ENCODE assay signal across 18 cellular contexts in the genomic region with DNA sequence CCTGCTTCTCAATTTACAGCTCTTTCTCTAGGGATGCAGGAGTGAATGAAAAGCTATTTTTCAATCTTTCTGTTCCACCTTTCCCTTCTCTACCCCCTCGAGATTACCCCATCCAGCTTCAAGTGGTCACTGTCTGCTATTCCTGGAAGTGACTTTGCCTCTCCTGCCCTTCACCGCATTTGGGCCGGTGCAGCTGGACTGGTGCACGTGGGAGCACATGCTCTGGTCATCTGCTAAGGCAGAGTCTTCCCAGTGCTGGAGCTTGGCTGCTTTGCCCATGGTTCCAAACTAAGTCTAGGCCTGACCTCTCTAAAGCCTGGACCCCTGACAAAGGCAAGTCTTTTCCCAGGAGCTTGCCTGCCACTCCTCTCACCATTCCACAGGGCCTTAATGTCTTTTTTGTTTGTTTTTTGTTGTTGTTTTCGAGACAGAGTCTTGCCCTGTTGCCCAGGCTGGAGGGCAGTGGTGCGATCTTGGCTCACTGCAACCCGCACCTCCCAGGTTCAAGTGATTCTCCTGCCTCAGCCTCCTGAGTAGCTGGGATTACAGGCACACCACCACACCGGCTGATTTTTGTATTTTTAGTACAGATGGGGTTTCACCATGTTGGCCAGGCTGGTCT. TPM values are rescaled to one million over a fixed set of nuclear protein-coding genes. Genes with fewer than 3 reads are reported as not detected.
DNase-seq lines count a peak whose midpoint lies in the region; ATAC-seq and TF ChIP-seq lines count a peak whose summit lies in the region.
"Had no signal": no experiment of that assay in that cellular context is flagged by ENCODE, and none has a peak within 500 bp of the region (broad histone marks: within the 10 kb centered on the region; RNA-seq: fewer than 3 reads in every experiment).

No MANE protein-coding gene starts in this region.

- no peaks in the 10 kb centered on the region for H3K27me3 ChIP-seq in dorsolateral prefrontal cortex

- no peak overlapping the region for H3K4me3 ChIP-seq in dorsolateral prefrontal cortex
- H3K4me3 ChIP-seq: GM23248 had no signal

- intact Hi-C loops in dorsolateral prefrontal cortex (cut with DNase I) (no loop called here), sciatic nerve (cut with DNase I) (no loop called here)

- peaks cover 6% of the 10 kb centered on the region for H3K9me3 Mint-ChIP-seq in stimulated activated memory B cell treated with anti-CD40 and anti-IgM and Interleukin-4, amounts not matched to agents 10 μg/mL and 1 μg/mL and 100 μg/mL, for 72 hours

- H3K4me3 Mint-ChIP-seq in stimulated activated memory B cell treated with anti-CD40 and anti-IgM and Interleukin-4, amounts not matched to agents 10 μg/mL and 1 μg/mL and 100 μg/mL, for 72 hours, result no peak overlapping the region
- H3K4me3 Mint-ChIP-seq: CD14-positive monocyte had no signal

- H3K36me3 Mint-ChIP-seq in stimulated activated memory B cell treated with anti-CD40 and anti-IgM and Interleukin-4, amounts not matched to agents 10 μg/mL and 1 μg/mL and 100 μg/mL, for 72 hours, result peaks cover 55% of the 10 kb centered on the region

- no peak overlapping the region for H3K27ac Mint-ChIP-seq in stimulated activated memory B cell treated with anti-CD40 and anti-IgM and Interleukin-4, amounts not matched to agents 10 μg/mL and 1 μg/mL and 100 μg/mL, for 72 hours
- H3K27ac Mint-ChIP-seq: CD14-positive monocyte had no signal

- peak; percentile 29 to 64 for DNase-seq in SHP77 (lab: John Stamatoyannopoulos, UW)
- DNase-seq in dorsolateral prefrontal cortex, result no peak
- DNase-seq in left lobe of liver (ENCODE audit: low spot score), result peak; percentile 70
- no peak for DNase-seq in sciatic nerve (ENCODE audit: low spot score)
- no peak for DNase-seq in COLO829 (ENCODE audit: low spot score)
- DNase-seq: ACHN, AML-193, DMS53, GM23248, NCI-H2029 treated with DMSO at 0.1 percent for 48 hours, NCI-H2171 treated with DMSO at 0.1 percent for 48 hours, NCI-H446 treated with DMSO at 0.1 percent for 48 hours, RPMI8226 had no signal

- H3K27me3 Mint-ChIP-seq in stimulated activated memory B cell treated with anti-CD40 and anti-IgM and Interleukin-4, amounts not matched to agents 10 μg/mL and 1 μg/mL and 100 μg/mL, for 72 hours, result no peaks in the 10 kb centered on the region

- peak; percentile 58 for ATAC-seq in left lobe of liver
- ATAC-seq in sciatic nerve, result peak; percentile 75
- no peak for ATAC-seq in HG02852 (IDR thresholded peaks at IDR 0.05; ENCODE audit: unreplicated experiment)
- no peak for ATAC-seq in stimulated activated memory B cell treated with anti-CD40 and anti-IgM and Interleukin-4, amounts not matched to agents 10 μg/mL and 1 μg/mL and 100 μg/mL, for 72 hours
- ATAC-seq: HCT116 had no signal

- H3K27ac ChIP-seq in dorsolateral prefrontal cortex, result peak overlapping the region in 52 of 59 donors; percentile 1 to 98 (median 86)
- H3K27ac ChIP-seq: GM23248, HL-60 had no signal

- H3K4me1 Mint-ChIP-seq in stimulated activated memory B cell treated with anti-CD40 and anti-IgM and Interleukin-4, amounts not matched to agents 10 μg/mL and 1 μg/mL and 100 μg/mL, for 72 hours, result no peaks in the 10 kb centered on the region
- H3K4me1 Mint-ChIP-seq: CD14-positive monocyte had no signal

- TF ChIP-seq CTCF in dorsolateral prefrontal cortex (IDR thresholded peaks at IDR 0.05 in 54 of 56, conservative IDR thresholded peaks at IDR 0.05 in 2 of 56; ENCODE audit: low read depth in 1 of 56, partially characterized antibody in 56 of 56), result no peak

RNA-seq across cellular contexts. Expression of a gene that starts 30.0 kb away (rescaled TPM):
- total RNA-seq in dorsolateral prefrontal cortex (10 to 100 TPM; 16.4 to 58.3 (median 36.7) TPM), left lobe of liver (1.6 TPM), sciatic nerve (2.5 TPM)

RNA-seq across cellular contexts. Expression of a gene that starts 42.9 kb away (rescaled TPM):
- total RNA-seq in dorsolateral prefrontal cortex (10 to 100 TPM; 22.6 to 82.8 (median 55.2) TPM), left lobe of liver (19.0 TPM), sciatic nerve (39.6 TPM)

RNA-seq across cellular contexts. Expression of a gene that starts 43.0 kb away (rescaled TPM):
- 10 to 100 TPM; 32.1 to 88.1 (median 57.9) TPM for total RNA-seq in dorsolateral prefrontal cortex
- total RNA-seq in left lobe of liver, result 5.2 TPM
- total RNA-seq in sciatic nerve, result 30.0 TPM

Comparison
In these comparisons a context has a peak if more than half of its experiments do, and no peak if none do; other contexts are left out.
1. DNase-seq: peak in SHP77 (2 of 2) and left lobe of liver (single experiment); none in dorsolateral prefrontal cortex (0 of 10), sciatic nerve (single experiment) and COLO829 (single experiment).
2. ATAC-seq: peak in left lobe of liver (single experiment) and sciatic nerve (single experiment); none in HG02852 (single experiment) and stimulated activated memory B cell treated with anti-CD40 and anti-IgM and Interleukin-4, amounts not matched to agents 10 μg/mL and 1 μg/mL and 100 μg/mL, for 72 hours (single experiment).